Comparison of ENCODE assay signal across 2 cellular contexts in the genomic region with DNA sequence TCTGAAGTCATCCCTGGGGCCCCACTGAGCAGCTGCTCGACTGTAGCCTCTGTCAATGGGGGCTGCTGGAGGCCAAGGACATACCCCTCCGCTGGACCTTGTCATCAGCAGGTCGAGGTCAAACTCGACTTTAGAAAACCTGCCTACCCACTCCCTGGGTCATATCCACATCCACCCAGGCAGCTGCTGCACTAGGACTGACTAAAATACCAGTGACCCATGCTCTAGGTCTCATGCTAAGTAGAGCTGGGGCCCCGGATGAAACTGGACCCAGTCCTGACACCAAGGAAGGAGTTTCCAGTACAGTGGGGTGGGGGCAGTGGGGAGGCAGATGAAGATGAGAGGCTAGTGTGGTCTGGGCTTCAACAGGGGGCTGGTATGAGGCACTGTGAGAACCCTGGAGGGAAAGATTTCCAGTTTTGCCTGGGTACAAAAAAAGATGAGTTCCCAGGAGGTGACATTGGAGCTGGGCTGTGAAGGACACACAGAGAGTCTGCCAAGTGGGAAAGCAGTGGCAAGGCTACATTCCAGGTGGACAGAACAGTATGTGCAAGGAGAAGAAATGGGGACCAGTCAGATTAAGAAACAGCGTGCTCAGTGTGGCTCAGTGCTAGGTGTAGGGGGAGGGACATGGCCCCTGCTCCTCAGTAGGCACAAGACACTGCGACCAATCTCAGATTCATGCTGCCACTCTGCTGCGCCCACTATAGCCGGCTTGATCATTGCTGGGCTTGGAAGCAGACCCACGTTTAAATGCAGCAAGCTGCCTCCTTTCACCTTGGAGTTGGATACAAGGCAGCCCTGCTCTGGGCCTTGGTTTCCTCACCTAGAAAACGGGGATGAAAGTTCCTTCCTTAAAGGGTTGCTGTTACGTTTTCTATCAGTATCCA.
TF ChIP-seq lines count a peak whose summit lies in the region.

No MANE protein-coding gene starts in this region.

TF ChIP-seq in SK-N-SH, 30 proteins besides CTCF, POLR2A, EP300 and RAD21 (continued from another document):
- no peak for TF ChIP-seq EZH2phosphoT487 (IDR thresholded peaks at IDR 0.05; ENCODE audit: borderline replicate concordance, low read depth)

TF ChIP-seq in SK-N-SH treated with all-trans-retinoic acid at 6 μM for 48 hours, 23 proteins besides CTCF, POLR2A, EP300 and RAD21 (continued from another document):
- TF ChIP-seq, protein P1, sequence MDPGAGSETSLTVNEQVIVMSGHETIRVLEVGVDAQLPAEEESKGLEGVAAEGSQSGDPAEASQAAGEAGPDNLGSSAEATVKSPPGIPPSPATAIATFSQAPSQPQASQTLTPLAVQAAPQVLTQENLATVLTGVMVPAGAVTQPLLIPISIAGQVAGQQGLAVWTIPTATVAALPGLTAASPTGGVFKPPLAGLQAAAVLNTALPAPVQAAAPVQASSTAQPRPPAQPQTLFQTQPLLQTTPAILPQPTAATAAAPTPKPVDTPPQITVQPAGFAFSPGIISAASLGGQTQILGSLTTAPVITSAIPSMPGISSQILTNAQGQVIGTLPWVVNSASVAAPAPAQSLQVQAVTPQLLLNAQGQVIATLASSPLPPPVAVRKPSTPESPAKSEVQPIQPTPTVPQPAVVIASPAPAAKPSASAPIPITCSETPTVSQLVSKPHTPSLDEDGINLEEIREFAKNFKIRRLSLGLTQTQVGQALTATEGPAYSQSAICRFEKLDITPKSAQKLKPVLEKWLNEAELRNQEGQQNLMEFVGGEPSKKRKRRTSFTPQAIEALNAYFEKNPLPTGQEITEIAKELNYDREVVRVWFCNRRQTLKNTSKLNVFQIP (CRISPR knock-in tag; IDR thresholded peaks at IDR 0.05; ENCODE audit: borderline replicate concordance, low read depth): no peak
- no peak for TF ChIP-seq ISL1 (CRISPR knock-in tag; IDR thresholded peaks at IDR 0.05)
- TF ChIP-seq, protein P2, sequence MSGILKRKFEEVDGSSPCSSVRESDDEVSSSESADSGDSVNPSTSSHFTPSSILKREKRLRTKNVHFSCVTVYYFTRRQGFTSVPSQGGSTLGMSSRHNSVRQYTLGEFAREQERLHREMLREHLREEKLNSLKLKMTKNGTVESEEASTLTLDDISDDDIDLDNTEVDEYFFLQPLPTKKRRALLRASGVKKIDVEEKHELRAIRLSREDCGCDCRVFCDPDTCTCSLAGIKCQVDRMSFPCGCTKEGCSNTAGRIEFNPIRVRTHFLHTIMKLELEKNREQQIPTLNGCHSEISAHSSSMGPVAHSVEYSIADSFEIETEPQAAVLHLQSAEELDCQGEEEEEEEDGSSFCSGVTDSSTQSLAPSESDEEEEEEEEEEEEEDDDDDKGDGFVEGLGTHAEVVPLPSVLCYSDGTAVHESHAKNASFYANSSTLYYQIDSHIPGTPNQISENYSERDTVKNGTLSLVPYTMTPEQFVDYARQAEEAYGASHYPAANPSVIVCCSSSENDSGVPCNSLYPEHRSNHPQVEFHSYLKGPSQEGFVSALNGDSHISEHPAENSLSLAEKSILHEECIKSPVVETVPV (CRISPR knock-in tag; IDR thresholded peaks at IDR 0.05): no peak
- TF ChIP-seq ESRRG (CRISPR knock-in tag; IDR thresholded peaks at IDR 0.05): no peak
- no peak for TF ChIP-seq BACH2 (CRISPR knock-in tag; IDR thresholded peaks at IDR 0.05; ENCODE audit: borderline replicate concordance)
- TF ChIP-seq GLIS3 (CRISPR knock-in tag; IDR thresholded peaks at IDR 0.05): no peak
TF ChIP-seq in SK-N-SH treated with all-trans-retinoic acid at 6 μM for 48 hours: peak in this region for 0.
